In the genomic region with DNA sequence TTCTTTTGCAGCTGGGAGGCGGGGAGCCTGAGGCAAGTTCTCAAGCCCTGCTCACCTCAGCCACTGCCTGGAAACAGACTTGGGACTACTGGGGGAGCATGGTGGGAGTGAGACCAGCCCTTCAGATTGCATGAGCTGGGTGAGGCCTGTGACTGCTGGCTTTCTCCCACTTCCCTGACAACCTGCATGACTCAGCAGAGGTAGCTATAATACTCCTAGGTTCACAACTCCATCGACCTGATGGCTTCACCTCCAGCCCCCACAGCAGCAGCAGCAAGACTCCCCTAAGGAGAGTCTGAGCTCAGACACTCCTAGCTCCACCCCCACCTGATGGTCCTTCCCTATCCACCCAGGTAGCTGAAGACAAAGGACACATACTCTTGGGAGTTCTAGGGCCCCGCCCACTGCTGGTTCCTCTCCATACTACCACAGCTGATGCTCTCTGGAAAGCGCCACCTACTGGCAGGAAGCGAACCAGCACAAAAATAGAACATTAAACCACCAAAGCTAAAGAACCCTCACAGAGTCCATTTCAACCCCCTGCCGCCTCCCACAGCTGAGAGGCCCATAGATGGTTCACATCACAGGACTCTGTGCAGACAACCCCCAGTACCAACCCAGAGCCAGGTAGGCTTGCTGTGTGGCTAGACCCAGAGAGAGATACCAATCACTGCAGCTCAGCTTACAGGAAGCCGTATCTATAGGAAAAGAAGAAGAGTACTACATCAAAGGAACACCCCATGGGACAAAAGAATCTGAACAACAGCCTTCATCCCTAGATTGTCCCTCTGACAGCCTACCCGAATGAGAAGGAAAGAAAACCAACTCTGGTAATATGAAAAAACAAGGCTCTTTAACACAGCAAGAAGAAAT, we compare ENCODE assay signal across 9 cellular contexts.
A peak's percentile ranks its signal among the peaks of the same experiment; 100 is the strongest.
DNase-seq lines count a peak whose midpoint lies in the region; ATAC-seq and TF ChIP-seq lines count a peak whose summit lies in the region.
"Had no signal": no experiment of that assay in that cellular context is flagged by ENCODE, and none has a peak within 500 bp of the region (broad histone marks: within the 10 kb centered on the region; RNA-seq: fewer than 3 reads in every experiment).

No MANE protein-coding gene starts in this region.

- ATAC-seq in DND-41 (ENCODE audit: insufficient read depth, low read depth) (peak; percentile 17; the same call in 1 of the 3 replicates), GM18520 (IDR thresholded peaks at IDR 0.05; ENCODE audit: unreplicated experiment) (no peak)

- H3K4me2 ChIP-seq in DND-41 (ENCODE audit: insufficient read depth, low read length) (no peak overlapping the region), MM.1S (ENCODE audit: low read depth, low read length) (no peak overlapping the region)

- peaks cover 8% of the 10 kb centered on the region for H3K9me3 ChIP-seq in DND-41 (ENCODE audit: insufficient read depth, low read length, severe bottlenecking)
- H3K9me3 ChIP-seq in MM.1S (replicated peaks; ENCODE audit: insufficient read depth, low read length): no peaks in the 10 kb centered on the region

- H3K36me3 ChIP-seq in DND-41 (ENCODE audit: insufficient read depth, low read length): no peaks in the 10 kb centered on the region
- no peaks in the 10 kb centered on the region for H3K36me3 ChIP-seq in MM.1S (replicated peaks; ENCODE audit: insufficient read depth, low read length)

- DNase-seq in DND-41 (peak; percentile 42), MM.1S (peak; percentile 45), foreskin fibroblast (peak in 1 of 2 donors; percentile 13), NCI-H510A (lab: John Stamatoyannopoulos, UW) (no peak), NCI-H524 (lab: John Stamatoyannopoulos, UW) (no peak)
- peak; percentile 18 for DNase-seq in activated CD4-positive, alpha-beta T cell treated with anti-CD3 and anti-CD28 coated beads, Interleukin-2, amount 50 U/mL, for 1 hour
- DNase-seq in stimulated activated CD4-positive, alpha-beta T cell treated with anti-CD3 and anti-CD28 coated beads, Interleukin-4, amount 100 ng/mL, for 1 hour: peak; percentile 28

- H3K9ac ChIP-seq in DND-41 (ENCODE audit: low read depth, low read length): no peak overlapping the region
- no peak overlapping the region for H3K9ac ChIP-seq in MM.1S (ENCODE audit: low read length)
- H3K9ac ChIP-seq: parathyroid adenoma had no signal

- no peak overlapping the region for H3K4me3 ChIP-seq in DND-41 (ENCODE audit: low read depth in 1 of 2, low read length in 2 of 2)
- no peak overlapping the region for H3K4me3 ChIP-seq in MM.1S (ENCODE audit: low read length)
- no peak overlapping the region for H3K4me3 ChIP-seq in foreskin fibroblast (ENCODE audit: low read depth in 1 of 2, low read length in 2 of 2)

- no peak overlapping the region for H2AFZ ChIP-seq in DND-41 (ENCODE audit: low read depth, low read length)
- H2AFZ ChIP-seq in MM.1S (ENCODE audit: low read length): no peak overlapping the region
- H2AFZ ChIP-seq: parathyroid adenoma had no signal

- H3F3A ChIP-seq in MM.1S (ENCODE audit: insufficient read depth, low read length): no peaks in the 10 kb centered on the region

- H3K79me2 ChIP-seq in DND-41 (ENCODE audit: insufficient read depth, low read length) (no peaks in the 10 kb centered on the region), MM.1S (ENCODE audit: low read length) (no peaks in the 10 kb centered on the region)

- no peaks in the 10 kb centered on the region for H3K9me2 ChIP-seq in MM.1S (replicated peaks; ENCODE audit: insufficient read depth, low read length)

- H3K4me1 ChIP-seq in DND-41 (ENCODE audit: insufficient read depth, low read length): no peaks in the 10 kb centered on the region
- no peaks in the 10 kb centered on the region for H3K4me1 ChIP-seq in MM.1S (ENCODE audit: low read length)
- H3K4me1 ChIP-seq: parathyroid adenoma had no signal

- H3K27me3 ChIP-seq in DND-41 (ENCODE audit: insufficient read depth, low read length, poor library complexity): no peaks in the 10 kb centered on the region
- no peaks in the 10 kb centered on the region for H3K27me3 ChIP-seq in MM.1S (replicated peaks; ENCODE audit: insufficient read depth, low read length)

- H4K20me1 ChIP-seq in DND-41 (ENCODE audit: insufficient read depth, low read length) (no peaks in the 10 kb centered on the region), MM.1S (ENCODE audit: insufficient read depth, low read length) (no peaks in the 10 kb centered on the region)

- H3K27ac ChIP-seq in DND-41 (ENCODE audit: low read length): no peak overlapping the region
- no peak overlapping the region for H3K27ac ChIP-seq in MM.1S (ENCODE audit: low read length)
- H3K27ac ChIP-seq: parathyroid adenoma had no signal

- TF ChIP-seq CTCF in DND-41 (IDR thresholded peaks at IDR 0.05; ENCODE audit: borderline replicate concordance, extremely low read depth, low read length, poor library complexity, severe bottlenecking): peak; percentile 61
- peak; percentile 63 for TF ChIP-seq CTCF in MM.1S (IDR thresholded peaks at IDR 0.05; ENCODE audit: low read length)
- TF ChIP-seq CTCF in foreskin fibroblast (IDR thresholded peaks at IDR 0.05; ENCODE audit: low read depth, low read length): peak; percentile 37

Comparison
In these comparisons a context has a peak if more than half of its experiments do, and no peak if none do; other contexts are left out.
1. DNase-seq: peak in DND-41 (single experiment), MM.1S (single experiment), activated CD4-positive, alpha-beta T cell treated with anti-CD3 and anti-CD28 coated beads, Interleukin-2, amount 50 U/mL, for 1 hour (single experiment) and stimulated activated CD4-positive, alpha-beta T cell treated with anti-CD3 and anti-CD28 coated beads, Interleukin-4, amount 100 ng/mL, for 1 hour (single experiment); none in NCI-H510A (single experiment) and NCI-H524 (0 of 2).
2. Peak in every context shown above with its lines, with median percentiles within 50 percentile points of each other: CTCF ChIP-seq.